Comparison of ENCODE assay signal across 12 cellular contexts in the genomic region with DNA sequence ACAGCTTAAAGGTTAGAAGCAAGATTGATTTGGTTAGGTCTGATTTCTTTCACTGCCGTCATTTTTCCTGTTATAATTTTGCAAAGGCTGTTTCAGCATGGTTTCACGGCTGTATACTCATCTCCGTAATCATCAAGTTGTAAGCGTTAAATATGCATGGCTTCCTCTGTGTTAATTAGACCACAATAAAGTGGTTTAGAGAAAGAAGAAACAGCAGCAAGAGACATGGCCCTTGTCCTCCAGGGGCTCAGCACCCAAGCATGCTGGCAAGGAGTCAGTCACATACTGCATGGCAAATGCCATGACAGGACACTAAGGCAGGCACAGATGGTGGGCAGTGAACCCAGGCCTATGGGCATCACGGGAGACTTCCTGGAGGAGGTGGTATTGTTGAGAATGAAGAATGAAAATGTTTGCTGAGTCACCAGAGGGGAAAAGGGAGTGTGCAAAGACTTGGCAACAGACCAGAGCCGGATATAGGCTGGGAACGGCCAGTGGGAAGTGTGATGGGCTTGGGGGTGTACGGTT.
A peak's percentile ranks its signal among the peaks of the same experiment; 100 is the strongest.
DNase-seq lines count a peak whose midpoint lies in the region; TF ChIP-seq lines count a peak whose summit lies in the region.
"Had no signal": no experiment of that assay in that cellular context is flagged by ENCODE, and none has a peak within 500 bp of the region (broad histone marks: within the 10 kb centered on the region; RNA-seq: fewer than 3 reads in every experiment).

No MANE protein-coding gene starts in this region.

- no peak overlapping the region for H2BK5ac ChIP-seq in neuronal stem cell (ENCODE audit: low read length)

- no peak overlapping the region for H4K8ac ChIP-seq in neuronal stem cell (ENCODE audit: low read depth, low read length)

- in situ Hi-C loops in ACHN (cut with HindIII; ENCODE audit: low pct_ligation_motif_present, low pct_unique_long_range_greater_than_20kb, low sequenced_read_pairs): no loop called here

- no peak overlapping the region for H4K91ac ChIP-seq in neuronal stem cell (ENCODE audit: low read depth, low read length, poor library complexity)

- H3K9me3 ChIP-seq in OCI-LY1 (ENCODE audit: low read length) (no peaks in the 10 kb centered on the region), neuronal stem cell (replicated peaks in 1 of 2; ENCODE audit: control insufficient read depth in 2 of 2, insufficient read depth in 1 of 2, low read depth in 1 of 2, low read length in 2 of 2) (no peaks in the 10 kb centered on the region)

- H3K9me3 Mint-ChIP-seq in activated T-cell treated with anti-CD3 and anti-CD28 coated beads, Interleukin-2, amount 50 U/mL, for 24 hours: peaks cover 4% of the 10 kb centered on the region
- H3K9me3 Mint-ChIP-seq in activated naive CD8-positive, alpha-beta T cell treated with anti-CD3 and anti-CD28 coated beads for 36 hours: peaks cover 1% of the 10 kb centered on the region

- H3K9ac ChIP-seq in OCI-LY1 (ENCODE audit: low read length) (peak overlapping the region; percentile 39; the same call in 1 of the 2 replicates), neuronal stem cell (ENCODE audit: low read depth, low read length, poor library complexity) (no peak overlapping the region)

- H3K27me3 ChIP-seq in OCI-LY1 (ENCODE audit: insufficient read depth, low read length) (no peaks in the 10 kb centered on the region), neuronal stem cell (ENCODE audit: control insufficient read depth in 3 of 3, insufficient read depth in 3 of 3, low read depth in 1 of 3, low read length in 3 of 3) (no peaks in the 10 kb centered on the region)
- H3K27me3 ChIP-seq: heart right ventricle had no signal

- H3K4me1 ChIP-seq in OCI-LY1 (ENCODE audit: insufficient read depth, low read length, severe bottlenecking): peaks cover 60% of the 10 kb centered on the region
- H3K4me1 ChIP-seq in neuronal stem cell (ENCODE audit: control insufficient read depth in 2 of 2, insufficient read depth in 1 of 2, low read depth in 1 of 2, low read length in 2 of 2): peaks cover 0 to 8% of the 10 kb centered on the region in 2 donors

- H3K14ac ChIP-seq in neuronal stem cell (ENCODE audit: low read length): no peak overlapping the region

- H3K36me3 Mint-ChIP-seq in activated T-cell treated with anti-CD3 and anti-CD28 coated beads, Interleukin-2, amount 50 U/mL, for 24 hours (ENCODE audit: low read depth): no peaks in the 10 kb centered on the region
- H3K36me3 Mint-ChIP-seq in activated naive CD8-positive, alpha-beta T cell treated with anti-CD3 and anti-CD28 coated beads for 36 hours: no peaks in the 10 kb centered on the region

- H2BK12ac ChIP-seq in neuronal stem cell (ENCODE audit: low read length): peak overlapping the region; percentile 63

- H3K36me3 ChIP-seq in OCI-LY1 (ENCODE audit: insufficient read depth, low read length): no peaks in the 10 kb centered on the region
- H3K36me3 ChIP-seq in neuronal stem cell (replicated peaks in 1 of 2; ENCODE audit: control insufficient read depth in 2 of 2, insufficient read depth in 2 of 2, low read length in 2 of 2): no peaks in the 10 kb centered on the region
- H3K36me3 ChIP-seq: heart right ventricle had no signal

- H3K27ac ChIP-seq in OCI-LY1 (ENCODE audit: low read depth, low read length, poor library complexity, severe bottlenecking) (peak overlapping the region; percentile 93), neuronal stem cell (replicated peaks; ENCODE audit: low read length) (no peak overlapping the region)

- DNase-seq in activated T-cell treated with anti-CD3 and anti-CD28 coated beads, Interleukin-2, amount 50 U/mL, for 24 hours: no peak
- DNase-seq in activated T-cell treated with anti-CD3 and anti-CD28 coated beads for 4 hours: no peak
- DNase-seq in activated naive CD8-positive, alpha-beta T cell treated with anti-CD3 and anti-CD28 coated beads for 36 hours: no peak
- no peak for DNase-seq in neuronal stem cell (ENCODE audit: low spot score)
- no peak for DNase-seq in NCI-H774 (lab: John Stamatoyannopoulos, UW)
- no peak for DNase-seq in ACHN
- DNase-seq in ecto neural progenitor cell (ENCODE audit: low spot score): no peak
- DNase-seq: GDM1; heart right ventricle; OCI-M1; stimulated activated CD4-positive, alpha-beta T cell treated with anti-CD3 and anti-CD28 coated beads, Interleukin-12 subunit alpha, Interleukin-12 subunit beta, amount 100 ng/mL, for 4 hours had no signal

- H3K27ac Mint-ChIP-seq in activated T-cell treated with anti-CD3 and anti-CD28 coated beads, Interleukin-2, amount 50 U/mL, for 24 hours: peak overlapping the region; percentile 84
- H3K27ac Mint-ChIP-seq in activated naive CD8-positive, alpha-beta T cell treated with anti-CD3 and anti-CD28 coated beads for 36 hours: peak overlapping the region; percentile 14

- peak overlapping the region; percentile 35 for H3K4me3 Mint-ChIP-seq in activated T-cell treated with anti-CD3 and anti-CD28 coated beads, Interleukin-2, amount 50 U/mL, for 24 hours
- no peak overlapping the region for H3K4me3 Mint-ChIP-seq in activated naive CD8-positive, alpha-beta T cell treated with anti-CD3 and anti-CD28 coated beads for 36 hours

- H3K79me2 ChIP-seq in OCI-LY1 (ENCODE audit: insufficient read depth, low read length): no peaks in the 10 kb centered on the region

- no peak overlapping the region for H2AFZ ChIP-seq in OCI-LY1 (ENCODE audit: low read length)
- H2AFZ ChIP-seq in neuronal stem cell (ENCODE audit: low read length): no peak overlapping the region

- peak overlapping the region; percentile 19; the same call in 1 of the 2 replicates for H3K4me2 ChIP-seq in OCI-LY1 (ENCODE audit: low read length)
- H3K4me2 ChIP-seq in neuronal stem cell (ENCODE audit: insufficient read depth, low read length, poor library complexity, severe bottlenecking): no peak overlapping the region

- no peak overlapping the region for H2BK15ac ChIP-seq in neuronal stem cell (ENCODE audit: low read length)

- no peaks in the 10 kb centered on the region for H4K20me1 ChIP-seq in OCI-LY1 (ENCODE audit: insufficient read depth, low read length)

- no peak overlapping the region for H3K23ac ChIP-seq in neuronal stem cell (ENCODE audit: low read depth, low read length, poor library complexity)

- no peak overlapping the region for H2BK120ac ChIP-seq in neuronal stem cell (ENCODE audit: low read depth, low read length)

- H3F3A ChIP-seq in OCI-LY1 (ENCODE audit: insufficient read depth, low read length): no peaks in the 10 kb centered on the region; the same call in 1 of the 2 replicates

- peak overlapping the region; percentile 38 for H3K18ac ChIP-seq in neuronal stem cell (ENCODE audit: low read length)

- TF ChIP-seq CTCF in OCI-LY1 (IDR thresholded peaks at IDR 0.05; ENCODE audit: low read length): no peak

- H3K79me1 ChIP-seq in neuronal stem cell (ENCODE audit: low read depth, low read length): no peaks in the 10 kb centered on the region

- peak overlapping the region; percentile 40 for H2AK5ac ChIP-seq in neuronal stem cell (ENCODE audit: low read depth, low read length)

- no peaks in the 10 kb centered on the region for H3K27me3 Mint-ChIP-seq in activated T-cell treated with anti-CD3 and anti-CD28 coated beads, Interleukin-2, amount 50 U/mL, for 24 hours
- no peaks in the 10 kb centered on the region for H3K27me3 Mint-ChIP-seq in activated naive CD8-positive, alpha-beta T cell treated with anti-CD3 and anti-CD28 coated beads for 36 hours

- no peaks in the 10 kb centered on the region for H3K9me2 ChIP-seq in OCI-LY1 (ENCODE audit: low read depth, low read length)

- H3K4me3 ChIP-seq in OCI-LY1 (ENCODE audit: low read depth, low read length, poor library complexity, severe bottlenecking) (no peak overlapping the region), neuronal stem cell (ENCODE audit: low read length in 2 of 2) (no peak overlapping the region)
- H3K4me3 ChIP-seq: heart right ventricle had no signal

- peak overlapping the region; percentile 38 for H3K4ac ChIP-seq in neuronal stem cell (ENCODE audit: low read length)

- H3K4me1 Mint-ChIP-seq in activated T-cell treated with anti-CD3 and anti-CD28 coated beads, Interleukin-2, amount 50 U/mL, for 24 hours (ENCODE audit: low read depth): peaks cover 56% of the 10 kb centered on the region
- peaks cover 40% of the 10 kb centered on the region for H3K4me1 Mint-ChIP-seq in activated naive CD8-positive, alpha-beta T cell treated with anti-CD3 and anti-CD28 coated beads for 36 hours

- no CpG with 5 or more reads among the region's 8 CpGs for WGBS in neuronal stem cell (ENCODE audit: extremely low coverage in 2 of 2, insufficient read length in 2 of 2, insufficient replicate concordance in 1 of 2), 2 donors
